ENCODE assay signal across 8 cellular contexts in the genomic region with DNA sequence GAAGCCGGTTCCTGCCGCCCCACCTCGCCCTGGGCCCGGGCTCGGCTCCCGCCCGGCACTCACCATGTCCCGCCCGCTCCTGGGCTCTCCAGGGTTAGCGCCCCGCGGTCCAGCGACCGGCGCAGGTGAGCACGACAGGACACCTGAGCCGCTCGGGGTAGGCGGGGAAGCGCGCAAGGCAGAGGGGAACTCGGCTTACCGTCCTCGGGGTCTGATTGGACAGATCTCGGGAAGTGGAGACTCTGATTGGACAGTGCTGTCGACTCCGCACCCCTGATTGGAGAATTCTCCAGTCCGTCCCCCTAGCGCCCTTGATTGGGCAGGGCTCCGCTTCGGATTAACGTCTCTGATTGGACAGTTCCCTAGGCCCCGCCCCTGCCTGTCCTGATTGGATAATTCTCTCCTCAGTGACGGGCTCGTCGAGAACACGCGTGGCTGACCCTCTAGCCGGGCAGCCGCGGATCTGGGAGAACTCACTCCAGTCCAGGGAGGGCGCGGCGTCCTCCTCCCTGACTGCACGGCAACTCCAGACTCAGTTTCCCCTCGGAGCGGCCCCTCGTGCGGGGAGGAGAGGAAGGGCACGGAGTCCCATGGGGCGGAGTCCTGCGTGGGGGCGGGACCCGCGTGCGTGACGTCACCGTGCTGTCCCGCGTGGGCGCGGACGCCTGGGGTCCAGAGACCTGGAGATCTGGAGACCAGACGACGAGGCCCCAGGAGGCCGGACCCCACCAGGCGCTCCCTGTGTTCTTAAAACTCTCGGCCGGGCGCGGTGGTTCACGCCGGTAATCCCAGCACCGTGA. TPM values are rescaled to one million over a fixed set of nuclear protein-coding genes. Genes with fewer than 3 reads are reported as not detected.
DNase-seq lines count a peak whose midpoint lies in the region; ATAC-seq and TF ChIP-seq lines count a peak whose summit lies in the region.

ZNF77 (minus strand) TSS at position 197 of the 800 bp plus-strand sequence; CDS start at position 66, 131 bp downstream.

- peaks cover 29% of the 10 kb centered on the region for H3K4me1 Mint-ChIP-seq in activated naive CD8-positive, alpha-beta T cell treated with anti-CD3 and anti-CD28 coated beads, Interleukin-2, amount 10 ng/mL, durations not matched to agents 7 days and 5 days

- H3K79me2 ChIP-seq in osteoblast (ENCODE audit: insufficient read depth, low read length) = peaks cover 22% of the 10 kb centered on the region

- peak within 1 kb of the TSS; percentile 95 for H3K4me3 Mint-ChIP-seq in activated naive CD8-positive, alpha-beta T cell treated with anti-CD3 and anti-CD28 coated beads, Interleukin-2, amount 10 ng/mL, durations not matched to agents 7 days and 5 days

- H3K4me2 ChIP-seq in osteoblast (ENCODE audit: insufficient read depth, low read length) = peak within 1 kb of the TSS; percentile 97

- intact Hi-C loops in head of caudate nucleus (cut with DNase I) = no loop called here

- peak; percentile 91 for ATAC-seq in HG02588 (IDR thresholded peaks at IDR 0.05; ENCODE audit: unreplicated experiment)
- ATAC-seq in activated naive CD8-positive, alpha-beta T cell treated with anti-CD3 and anti-CD28 coated beads, Interleukin-2, amount 10 ng/mL, durations not matched to agents 7 days and 5 days (ENCODE audit: low read depth) = peak; percentile 99
- ATAC-seq in thoracic aorta (ENCODE audit: insufficient number of reproducible peaks, low FRiP score, low read depth) = peak; percentile 99

- H3K36me3 ChIP-seq in osteoblast (ENCODE audit: insufficient read depth, low read length) (no peaks in the 10 kb centered on the region), thoracic aorta (no peaks in the 10 kb centered on the region)

- no peaks in the 10 kb centered on the region for H4K20me1 ChIP-seq in osteoblast (ENCODE audit: insufficient read depth, low read length)

- H3K27me3 ChIP-seq in osteoblast (ENCODE audit: insufficient read depth, low read length) (no peaks in the 10 kb centered on the region), thoracic aorta (replicated peaks; ENCODE audit: insufficient read depth) (no peaks in the 10 kb centered on the region)

- H3K9me3 ChIP-seq in osteoblast (ENCODE audit: low read depth, low read length) (no peaks in the 10 kb centered on the region), thoracic aorta (no peaks in the 10 kb centered on the region)

- H3K4me1 ChIP-seq in osteoblast (ENCODE audit: insufficient read depth, low read length) = peaks cover 15% of the 10 kb centered on the region
- peaks cover 8 to 24% of the 10 kb centered on the region in 2 donors for H3K4me1 ChIP-seq in thoracic aorta (ENCODE audit: control insufficient read depth in 1 of 2, low read depth in 2 of 2)

- peak within 1 kb of the TSS; percentile 82 for H3K27ac ChIP-seq in osteoblast (ENCODE audit: low read depth, low read length)
- H3K27ac ChIP-seq in thoracic aorta = peak within 1 kb of the TSS; percentile 78 to 85

- POLR2A ChIA-PET in activated naive CD8-positive, alpha-beta T cell treated with anti-CD3 and anti-CD28 coated beads, Interleukin-2, amount 10 ng/mL, durations not matched to agents 7 days and 5 days (lab: Charles Lee) = interaction anchor here (1.0 to 1.2 kb wide), 2 partner anchors 44 to 104 kb away, joined by 3 to 4 read pairs; partner anchors contain the start of genes ZNF555 and ZNF57

- H3K9me3 Mint-ChIP-seq in activated naive CD8-positive, alpha-beta T cell treated with anti-CD3 and anti-CD28 coated beads, Interleukin-2, amount 10 ng/mL, durations not matched to agents 7 days and 5 days = no peaks in the 10 kb centered on the region

- peak; percentile 99 for DNase-seq in NCI-H1092 treated with DMSO at 0.1 percent for 48 hours (lab: John Stamatoyannopoulos, UW)
- peak; percentile 97 for DNase-seq in SKM-1 (lab: John Stamatoyannopoulos, UW; ENCODE audit: unreplicated experiment)
- peak; percentile 96 for DNase-seq in activated naive CD8-positive, alpha-beta T cell treated with anti-CD3 and anti-CD28 coated beads, Interleukin-2, amount 10 ng/mL, durations not matched to agents 7 days and 5 days
- peak; percentile 96 to 100 (median 99) for DNase-seq in head of caudate nucleus
- DNase-seq in osteoblast (ENCODE audit: insufficient read length, low spot score, missing footprints) = peak; percentile 100
- peak; percentile 97 for DNase-seq in thoracic aorta (ENCODE audit: low spot score)

- H3K27me3 Mint-ChIP-seq in activated naive CD8-positive, alpha-beta T cell treated with anti-CD3 and anti-CD28 coated beads, Interleukin-2, amount 10 ng/mL, durations not matched to agents 7 days and 5 days = no peaks in the 10 kb centered on the region

- no peak for TF ChIP-seq CTCF in osteoblast (IDR thresholded peaks at IDR 0.05; ENCODE audit: extremely low read depth, low read depth, low read length)
- TF ChIP-seq CTCF in thoracic aorta (IDR thresholded peaks at IDR 0.05) = no peak

- peak within 1 kb of the TSS; percentile 99 for H3K27ac Mint-ChIP-seq in activated naive CD8-positive, alpha-beta T cell treated with anti-CD3 and anti-CD28 coated beads, Interleukin-2, amount 10 ng/mL, durations not matched to agents 7 days and 5 days

- H2AFZ ChIP-seq in osteoblast (ENCODE audit: low read length) = peak within 1 kb of the TSS; percentile 93

- H3K4me3 ChIP-seq in GM08714 (ENCODE audit: low read length) (peak within 1 kb of the TSS; percentile 73), osteoblast (ENCODE audit: insufficient read depth, low read length) (peak within 1 kb of the TSS; percentile 96), thoracic aorta (peak within 1 kb of the TSS; percentile 97)

- H3K36me3 Mint-ChIP-seq in activated naive CD8-positive, alpha-beta T cell treated with anti-CD3 and anti-CD28 coated beads, Interleukin-2, amount 10 ng/mL, durations not matched to agents 7 days and 5 days = peaks cover 3% of the 10 kb centered on the region

RNA-seq across cellular contexts. Expression of gene ZNF77, which starts in this region (rescaled TPM):
- total RNA-seq in activated naive CD8-positive, alpha-beta T cell treated with anti-CD3 and anti-CD28 coated beads, Interleukin-2, amount 10 ng/mL, durations not matched to agents 7 days and 5 days = 1 to 10 TPM; 5.0 to 5.1 TPM
- total RNA-seq in osteoblast (3.5 and 5.8 TPM in 2 replicates), thoracic aorta (1 to 10 TPM; 1.2 to 4.6 TPM)

Comparison
In these comparisons a context has a peak if more than half of its experiments do, and no peak if none do; other contexts are left out.
1. Peak in every context shown above with its lines: DNase-seq, ATAC-seq, H3K4me3 ChIP-seq and H3K27ac ChIP-seq.